In genomic region chr2:203783496-203784203, GRCh38 we compare ENCODE assay signal across 13 cellular contexts.
A peak's percentile ranks its signal among the peaks of the same experiment; 100 is the strongest.
DNase-seq lines count a peak whose midpoint lies in the region; ATAC-seq, FAIRE-seq and TF ChIP-seq lines count a peak whose summit lies in the region.
"Had no signal": no experiment of that assay in that cellular context is flagged by ENCODE, and none has a peak within 500 bp of the region (broad histone marks: within the 10 kb centered on the region; RNA-seq: fewer than 3 reads in every experiment).

No MANE protein-coding gene starts in this region.

- H3K79me2 ChIP-seq in astrocyte (ENCODE audit: insufficient read depth, low read length): no peaks in the 10 kb centered on the region

- FAIRE-seq in astrocyte (lab: Jason Lieb, UNC) (peak; percentile 82), urothelium cell line (lab: Jason Lieb, UNC) (no peak)

- H3K27me3 ChIP-seq in left ventricle myocardium inferior (ENCODE audit: low read depth): no peaks in the 10 kb centered on the region
- no peaks in the 10 kb centered on the region for H3K27me3 ChIP-seq in heart right ventricle
- no peaks in the 10 kb centered on the region for H3K27me3 ChIP-seq in astrocyte (ENCODE audit: insufficient read depth, low read length)
- no peaks in the 10 kb centered on the region for H3K27me3 ChIP-seq in liver (ENCODE audit: control insufficient read depth in 4 of 4, insufficient read depth in 4 of 4, low read length in 3 of 4)

- intact Hi-C loops in left ventricle myocardium inferior (cut with micrococcal nuclease) (loop anchor here (10.0 kb wide), 1 partner anchor 99 kb away; no protein-coding TSS in a partner anchor), heart right ventricle (cut with DNase I) (loop anchor here in 4 of 10 donors (10.0 kb wide), 2 partner anchors 99 to 249 kb away; partner anchors contain the start of gene RAPH1 (in 1 of the 4))

- H3K4me3 ChIP-seq in left ventricle myocardium inferior: no peak overlapping the region
- H3K4me3 ChIP-seq in heart right ventricle: no peak overlapping the region
- no peak overlapping the region for H3K4me3 ChIP-seq in astrocyte (ENCODE audit: insufficient read depth, low read depth, low read length)
- H3K4me3 ChIP-seq in liver (ENCODE audit: low read depth in 1 of 3, low read length in 3 of 3): no peak overlapping the region
- H3K4me3 ChIP-seq: skin epidermis had no signal

- H3K9me3 ChIP-seq in left ventricle myocardium inferior (replicated peaks): peaks cover 4% of the 10 kb centered on the region
- H3K9me3 ChIP-seq in heart right ventricle: no peaks in the 10 kb centered on the region
- H3K9me3 ChIP-seq in astrocyte (ENCODE audit: insufficient read depth, low read depth, low read length): no peaks in the 10 kb centered on the region
- H3K9me3 ChIP-seq in liver (ENCODE audit: control insufficient read depth in 4 of 4, low read length in 3 of 4): no peaks in the 10 kb centered on the region

- no peak overlapping the region for H2AFZ ChIP-seq in astrocyte (ENCODE audit: low read depth, low read length)

- peaks cover 31% of the 10 kb centered on the region for H3K4me1 Mint-ChIP-seq in astrocyte (ENCODE audit: low read depth, unreplicated experiment)
- peaks cover 26 to 29% of the 10 kb centered on the region in 2 donors for H3K4me1 Mint-ChIP-seq in effector memory CD8-positive, alpha-beta T cell (ENCODE audit: low read depth in 2 of 2)
- H3K4me1 Mint-ChIP-seq: activated B cell treated with CpG ODN at 0.5 μM for 24 hours had no signal

- peak overlapping the region; percentile 92 for H3K27ac Mint-ChIP-seq in astrocyte (ENCODE audit: unreplicated experiment)
- H3K27ac Mint-ChIP-seq in effector memory CD8-positive, alpha-beta T cell: peak overlapping the region in 1 of 2 donors; percentile 71
- H3K27ac Mint-ChIP-seq: activated B cell treated with CpG ODN at 0.5 μM for 24 hours had no signal

- H3K36me3 Mint-ChIP-seq in astrocyte (ENCODE audit: low read depth, unreplicated experiment): peaks cover 2% of the 10 kb centered on the region
- no peaks in the 10 kb centered on the region for H3K36me3 Mint-ChIP-seq in effector memory CD8-positive, alpha-beta T cell (ENCODE audit: insufficient read depth)

- DNase-seq in left ventricle myocardium inferior (no peak), heart right ventricle (no peak), astrocyte (ENCODE audit: low read depth) (peak; percentile 97), urothelium cell line (ENCODE audit: low spot score) (peak; percentile 31), Ammon's horn (ENCODE audit: low spot score) (no peak), medulla oblongata (ENCODE audit: extremely low spot score) (no peak)
- no peak for DNase-seq in effector memory CD8-positive, alpha-beta T cell
- DNase-seq: activated B cell treated with CpG ODN at 0.5 μM for 24 hours; activated naive CD8-positive, alpha-beta T cell treated with anti-CD3 and anti-CD28 coated beads, Interleukin-2, amount 10 ng/mL, durations not matched to agents 7 days and 5 days; NCI-H187 treated with DMSO at 0.1 percent for 48 hours had no signal

- ATAC-seq in heart right ventricle: no peak
- no peak for ATAC-seq in effector memory CD8-positive, alpha-beta T cell (replicated peaks)

- TF ChIP-seq CTCF in left ventricle myocardium inferior (IDR thresholded peaks at IDR 0.05; ENCODE audit: borderline replicate concordance): no peak
- no peak for TF ChIP-seq CTCF in heart right ventricle (IDR thresholded peaks at IDR 0.05)
- no peak for TF ChIP-seq CTCF in astrocyte (IDR thresholded peaks at IDR 0.05; ENCODE audit: insufficient read depth, low read depth, low read length)
- no peak for TF ChIP-seq CTCF in liver (IDR thresholded peaks at IDR 0.05; ENCODE audit: low read depth, low read length, missing input control)

- H3K4me3 Mint-ChIP-seq in astrocyte (ENCODE audit: unreplicated experiment): peak overlapping the region; percentile 28
- no peak overlapping the region for H3K4me3 Mint-ChIP-seq in effector memory CD8-positive, alpha-beta T cell
- H3K4me3 Mint-ChIP-seq: activated B cell treated with CpG ODN at 0.5 μM for 24 hours; activated naive CD8-positive, alpha-beta T cell treated with anti-CD3 and anti-CD28 coated beads, Interleukin-2, amount 10 ng/mL, durations not matched to agents 7 days and 5 days had no signal

- WGBS in heart right ventricle, 2 donors: 71 to 78% methylated on average over 4 of the region's 4 CpGs
- 64% methylated on average over 4 of the region's 4 CpGs for WGBS in liver

- H4K20me1 ChIP-seq in astrocyte (ENCODE audit: insufficient read depth, low read length): no peaks in the 10 kb centered on the region

- H3K27ac ChIP-seq in left ventricle myocardium inferior (replicated peaks) (peak overlapping the region; percentile 2), heart right ventricle (peak overlapping the region in 5 of 10 donors; percentile 3 to 48 (median 13)), astrocyte (ENCODE audit: low read depth, low read length) (peak overlapping the region; percentile 79), liver (ENCODE audit: low read depth in 1 of 2, low read length in 2 of 2) (no peak overlapping the region)
- H3K27ac ChIP-seq: epithelial cell of prostate had no signal

- H3K9ac ChIP-seq in astrocyte (ENCODE audit: low read length) (peak overlapping the region; percentile 71), liver (ENCODE audit: low read depth in 1 of 2, low read length in 2 of 2) (no peak overlapping the region)

- TF ChIP-seq RAD21 in liver (IDR thresholded peaks at IDR 0.05): no peak

- H3K36me3 ChIP-seq in left ventricle myocardium inferior: no peaks in the 10 kb centered on the region
- no peaks in the 10 kb centered on the region for H3K36me3 ChIP-seq in heart right ventricle
- no peaks in the 10 kb centered on the region for H3K36me3 ChIP-seq in astrocyte (ENCODE audit: insufficient read depth, low read length)
- H3K36me3 ChIP-seq in liver (ENCODE audit: control insufficient read depth in 4 of 4, insufficient read depth in 3 of 4, low read depth in 1 of 4, low read length in 3 of 4): no peaks in the 10 kb centered on the region

- H3K4me1 ChIP-seq in left ventricle myocardium inferior (peaks cover 45% of the 10 kb centered on the region), heart right ventricle (peaks cover 5 to 55% (median 45%) of the 10 kb centered on the region in 9 donors), astrocyte (ENCODE audit: insufficient read depth, low read length) (peaks cover 22% of the 10 kb centered on the region), liver (ENCODE audit: control insufficient read depth in 4 of 4, insufficient read depth in 4 of 4, low read length in 3 of 4) (peaks cover 5 to 17% (median 6%) of the 10 kb centered on the region in 4 donors)

- peak overlapping the region; percentile 45 for H3K4me2 ChIP-seq in astrocyte (ENCODE audit: low read length)

- no peaks in the 10 kb centered on the region for H3K27me3 Mint-ChIP-seq in astrocyte (ENCODE audit: low read depth, unreplicated experiment)
- no peaks in the 10 kb centered on the region for H3K27me3 Mint-ChIP-seq in effector memory CD8-positive, alpha-beta T cell
- H3K27me3 Mint-ChIP-seq: activated naive CD8-positive, alpha-beta T cell treated with anti-CD3 and anti-CD28 coated beads, Interleukin-2, amount 10 ng/mL, durations not matched to agents 7 days and 5 days had no signal

- no peaks in the 10 kb centered on the region for H3K9me3 Mint-ChIP-seq in astrocyte (ENCODE audit: unreplicated experiment)
- H3K9me3 Mint-ChIP-seq in effector memory CD8-positive, alpha-beta T cell: no peaks in the 10 kb centered on the region
- H3K9me3 Mint-ChIP-seq: activated naive CD8-positive, alpha-beta T cell treated with anti-CD3 and anti-CD28 coated beads, Interleukin-2, amount 10 ng/mL, durations not matched to agents 7 days and 5 days had no signal

TF ChIP-seq in liver, 16 proteins besides CTCF, POLR2A, EP300 and RAD21:
- TF ChIP-seq NR2F2 (IDR thresholded peaks at IDR 0.05): no peak
- TF ChIP-seq RXRA (IDR thresholded peaks at IDR 0.05): no peak
- TF ChIP-seq HNF4A (conservative IDR thresholded peaks at IDR 0.05): peak; percentile 39 to 52
- TF ChIP-seq SP1 (IDR thresholded peaks at IDR 0.05): no peak

Comparison
In these comparisons a context has a peak if more than half of its experiments do, and no peak if none do; other contexts are left out.
1. DNase-seq: peak in astrocyte (single experiment) and urothelium cell line (single experiment); none in left ventricle myocardium inferior (single experiment), heart right ventricle (0 of 2), Ammon's horn (single experiment), medulla oblongata (single experiment) and effector memory CD8-positive, alpha-beta T cell (0 of 3).
2. H3K27ac ChIP-seq: peak in left ventricle myocardium inferior (single experiment) and astrocyte (single experiment); none in liver (0 of 2).